In the genomic region with DNA sequence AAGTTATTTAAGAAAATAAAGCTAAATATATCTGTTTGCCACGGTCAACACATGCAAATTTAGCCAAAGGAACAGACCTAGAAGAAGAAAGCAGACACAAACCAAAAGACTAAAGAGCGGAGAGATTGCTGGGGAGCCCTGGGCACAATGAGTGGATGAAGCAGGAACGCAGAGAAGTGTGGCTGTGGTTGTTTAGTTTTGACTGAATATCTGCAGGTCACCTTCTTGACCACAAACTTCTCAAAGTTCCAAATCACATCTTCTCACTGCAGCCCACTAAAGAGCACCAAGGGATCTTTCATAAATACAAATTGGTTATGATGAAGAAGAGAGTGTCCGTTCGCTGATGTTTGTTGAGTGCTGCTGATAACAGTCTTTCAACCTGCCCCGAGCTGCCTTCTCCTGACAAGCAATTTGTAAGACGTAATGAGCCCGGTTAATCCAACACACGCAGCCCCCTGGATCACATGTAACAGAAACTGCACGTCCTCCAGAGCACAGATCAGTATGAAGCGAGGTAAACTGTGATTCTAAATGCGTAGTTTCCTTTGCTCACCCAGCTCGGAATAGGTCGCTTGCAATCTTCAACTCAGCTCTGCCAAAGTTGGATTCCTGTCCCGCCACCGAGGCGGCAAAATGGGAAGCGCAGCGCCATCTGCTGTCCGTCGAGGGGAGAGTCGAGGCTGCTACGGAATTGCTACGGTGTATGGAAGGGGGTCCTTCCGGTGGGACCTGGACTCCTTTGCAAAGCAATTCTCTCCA, we compare ENCODE assay signal across 9 cellular contexts.
DNase-seq lines count a peak whose midpoint lies in the region; ATAC-seq and FAIRE-seq lines count a peak whose summit lies in the region.
"Had no signal": no experiment of that assay in that cellular context is flagged by ENCODE, and none has a peak within 500 bp of the region (broad histone marks: within the 10 kb centered on the region; RNA-seq: fewer than 3 reads in every experiment).

No MANE protein-coding gene starts in this region.

- FAIRE-seq in GM19239 (lab: Jason Lieb, UNC), result peak; percentile 84
- FAIRE-seq: endometrium had no signal

- ATAC-seq in HG03432 (IDR thresholded peaks at IDR 0.05; ENCODE audit: unreplicated experiment), result peak; percentile 97
- ATAC-seq in esophagus mucosa, result peak; percentile 65

- DNase-seq in C1 segment of cervical spinal cord (lab: John Stamatoyannopoulos, UW) (peak in 12 of 14 donors; percentile 6 to 75 (median 47)), GM19239 (ENCODE audit: insufficient read length, low spot score) (peak; percentile 33), NOMO-1 (lab: John Stamatoyannopoulos, UW; ENCODE audit: unreplicated experiment in 2 of 2) (peak; percentile 56 to 63), activated T-cell treated with anti-CD3 and anti-CD28 coated beads for 1 hour (ENCODE audit: low read depth) (peak; percentile 60), myocyte (ENCODE audit: low read depth) (peak; percentile 80)
- DNase-seq in stimulated activated CD8-positive, alpha-beta memory T cell treated with anti-CD3 and anti-CD28 coated beads, Interleukin-7, amount 100 ng/mL, for 1 hour (ENCODE audit: low read depth in 2 of 2), result peak; percentile 30 to 49

Comparison
In these comparisons a context has a peak if more than half of its experiments do, and no peak if none do; other contexts are left out.
1. Peak in every context shown above with its lines: DNase-seq and ATAC-seq.